9 cellular contexts compared by ENCODE assay signal in genomic region chr6:169452117-169452868, GRCh38.
DNase-seq lines count a peak whose midpoint lies in the region; ATAC-seq and TF ChIP-seq lines count a peak whose summit lies in the region.
"Had no signal": no experiment of that assay in that cellular context is flagged by ENCODE, and none has a peak within 500 bp of the region (broad histone marks: within the 10 kb centered on the region; RNA-seq: fewer than 3 reads in every experiment).

No MANE protein-coding gene starts in this region.

- H3K4me1 ChIP-seq in SJSA1 (replicated peaks) = peaks cover 40% of the 10 kb centered on the region
- no peaks in the 10 kb centered on the region for H3K4me1 ChIP-seq in CD4-positive, alpha-beta memory T cell (ENCODE audit: insufficient read depth, low read length)

- ATAC-seq in Right ventricle myocardium superior (ENCODE audit: poor library complexity) = peak; percentile 95

- no peaks in the 10 kb centered on the region for H3K36me3 Mint-ChIP-seq in CD4-positive, alpha-beta memory T cell

- POLR2A ChIA-PET in CD4-positive, alpha-beta memory T cell (lab: Charles Lee; ENCODE audit: partially characterized antibody) = no interaction called here

- H3K4me3 Mint-ChIP-seq in CD4-positive, alpha-beta memory T cell = no peak overlapping the region

- no peaks in the 10 kb centered on the region for H3K9me3 ChIP-seq in SJSA1 (replicated peaks)
- no peaks in the 10 kb centered on the region for H3K9me3 ChIP-seq in CD4-positive, alpha-beta memory T cell (ENCODE audit: control insufficient read depth in 1 of 2, low read length in 2 of 2)

- no peak for TF ChIP-seq CTCF in C4-2B (conservative IDR thresholded peaks at IDR 0.05)
- no peak for TF ChIP-seq CTCF in GM20000 (IDR thresholded peaks at IDR 0.05; ENCODE audit: extremely low read depth, missing control alignments)

- H3K4me3 ChIP-seq in SJSA1 = peak overlapping the region; percentile 22
- H3K4me3 ChIP-seq in CD4-positive, alpha-beta memory T cell (ENCODE audit: low read length in 2 of 2) = no peak overlapping the region

- DNase-seq in SJSA1 (ENCODE audit: low read depth in 1 of 2, low spot score in 2 of 2) (peak; percentile 84 to 90), Right ventricle myocardium superior (peak; percentile 78), pulmonary artery endothelial cell (ENCODE audit: low read depth, low spot score) (peak; percentile 46), GM20000 (ENCODE audit: low spot score) (no peak), NCI-H748 treated with DMSO at 0.1 percent for 48 hours (lab: John Stamatoyannopoulos, UW) (no peak), HUDEP-2 (lab: John Stamatoyannopoulos, UW; ENCODE audit: unreplicated experiment in 76 of 76) (no peak)
- no peak for DNase-seq in CD4-positive, alpha-beta memory T cell
- DNase-seq: NCI-H1417 treated with DMSO at 0.1 percent for 48 hours had no signal

- no peaks in the 10 kb centered on the region for H3K36me3 ChIP-seq in SJSA1
- H3K36me3 ChIP-seq in CD4-positive, alpha-beta memory T cell (ENCODE audit: insufficient read depth, low read length) = no peaks in the 10 kb centered on the region

- no peaks in the 10 kb centered on the region for H3K27me3 Mint-ChIP-seq in CD4-positive, alpha-beta memory T cell

- H3K27me3 ChIP-seq in SJSA1 (replicated peaks) = no peaks in the 10 kb centered on the region
- H3K27me3 ChIP-seq in CD4-positive, alpha-beta memory T cell (ENCODE audit: insufficient read depth, low read length) = no peaks in the 10 kb centered on the region

- no peak overlapping the region for H3K27ac Mint-ChIP-seq in CD4-positive, alpha-beta memory T cell

- no peaks in the 10 kb centered on the region for H3K4me1 Mint-ChIP-seq in CD4-positive, alpha-beta memory T cell

- H3K9me3 Mint-ChIP-seq in CD4-positive, alpha-beta memory T cell = no peaks in the 10 kb centered on the region

- H3K27ac ChIP-seq in C4-2B = peak overlapping the region; percentile 70
- H3K27ac ChIP-seq in SJSA1 = peak overlapping the region; percentile 75
- no peak overlapping the region for H3K27ac ChIP-seq in CD4-positive, alpha-beta memory T cell (ENCODE audit: low read depth, low read length)

- CTCF ChIA-PET in CD4-positive, alpha-beta memory T cell (lab: Charles Lee; ENCODE audit: partially characterized antibody) = no interaction called here

- intact Hi-C loops in Right ventricle myocardium superior (cut with DNase I) = no loop called here
- intact Hi-C loops in CD4-positive, alpha-beta memory T cell (cut with micrococcal nuclease) = no loop called here

Comparison
In these comparisons a context has a peak if more than half of its experiments do, and no peak if none do; other contexts are left out.
1. DNase-seq: peak in SJSA1 (2 of 2), Right ventricle myocardium superior (single experiment) and pulmonary artery endothelial cell (single experiment); none in GM20000 (single experiment), NCI-H748 treated with DMSO at 0.1 percent for 48 hours (single experiment), HUDEP-2 (0 of 76) and CD4-positive, alpha-beta memory T cell (0 of 5).